Comparison of ENCODE assay signal across 2 cellular contexts in the genomic region with DNA sequence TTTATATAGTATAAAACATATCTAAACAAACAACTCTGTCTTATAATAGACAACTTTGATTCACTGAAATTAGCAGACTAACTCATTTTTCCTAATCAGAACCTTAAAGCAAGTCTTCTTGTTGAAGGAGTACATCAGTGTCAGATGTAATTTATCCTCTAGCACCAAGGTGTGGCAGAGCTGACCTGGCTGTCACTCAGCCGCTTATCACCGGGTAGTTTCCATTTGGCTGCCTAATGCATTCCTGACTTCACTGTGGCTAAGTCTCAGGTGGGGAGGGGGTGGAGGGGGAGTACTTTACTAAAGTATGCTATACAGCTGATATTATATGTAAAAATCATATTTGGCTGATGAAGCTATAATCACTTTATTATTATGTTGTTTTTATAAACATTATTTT.
TF ChIP-seq lines count a peak whose summit lies in the region.

No MANE protein-coding gene starts in this region.

TF ChIP-seq in SK-N-SH, 30 proteins besides CTCF, POLR2A, EP300 and RAD21 (continued from another document):
- TF ChIP-seq ZBTB33 (IDR thresholded peaks at IDR 0.05; ENCODE audit: borderline replicate concordance, low read depth): no peak
- no peak for TF ChIP-seq GABPA (IDR thresholded peaks at IDR 0.05; ENCODE audit: low read depth)
- no peak for TF ChIP-seq SMC3 (IDR thresholded peaks at IDR 0.05; ENCODE audit: low read depth, low read length)
- no peak for TF ChIP-seq TCF12 (IDR thresholded peaks at IDR 0.05)
- TF ChIP-seq FOSL2 (IDR thresholded peaks at IDR 0.05; ENCODE audit: borderline replicate concordance, low read depth): no peak
- no peak for TF ChIP-seq FOXM1 (IDR thresholded peaks at IDR 0.05; ENCODE audit: low read depth)
- TF ChIP-seq, protein P1, sequence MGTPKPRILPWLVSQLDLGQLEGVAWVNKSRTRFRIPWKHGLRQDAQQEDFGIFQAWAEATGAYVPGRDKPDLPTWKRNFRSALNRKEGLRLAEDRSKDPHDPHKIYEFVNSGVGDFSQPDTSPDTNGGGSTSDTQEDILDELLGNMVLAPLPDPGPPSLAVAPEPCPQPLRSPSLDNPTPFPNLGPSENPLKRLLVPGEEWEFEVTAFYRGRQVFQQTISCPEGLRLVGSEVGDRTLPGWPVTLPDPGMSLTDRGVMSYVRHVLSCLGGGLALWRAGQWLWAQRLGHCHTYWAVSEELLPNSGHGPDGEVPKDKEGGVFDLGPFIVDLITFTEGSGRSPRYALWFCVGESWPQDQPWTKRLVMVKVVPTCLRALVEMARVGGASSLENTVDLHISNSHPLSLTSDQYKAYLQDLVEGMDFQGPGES (IDR thresholded peaks at IDR 0.05; ENCODE audit: low read depth, low read length): no peak
- TF ChIP-seq EZH2phosphoT487 (IDR thresholded peaks at IDR 0.05; ENCODE audit: borderline replicate concordance, low read depth): no peak
- no peak for TF ChIP-seq NFIC (IDR thresholded peaks at IDR 0.05; ENCODE audit: borderline replicate concordance)
- no peak for TF ChIP-seq GATA2 (CRISPR knock-in tag; IDR thresholded peaks at IDR 0.05)
- no peak for TF ChIP-seq FOXJ3 (CRISPR knock-in tag; IDR thresholded peaks at IDR 0.05)
- no peak for TF ChIP-seq POLR2AphosphoS5 (IDR thresholded peaks at IDR 0.05; ENCODE audit: low read depth, low read length)
- no peak for TF ChIP-seq RCOR1 (IDR thresholded peaks at IDR 0.05; ENCODE audit: low read length)
- no peak for TF ChIP-seq MXI1 (IDR thresholded peaks at IDR 0.05; ENCODE audit: low read depth, low read length)
- TF ChIP-seq MEF2A (IDR thresholded peaks at IDR 0.05; ENCODE audit: borderline replicate concordance, low read depth): no peak
- TF ChIP-seq YY1 (IDR thresholded peaks at IDR 0.05; ENCODE audit: low read depth): no peak
TF ChIP-seq in SK-N-SH: peak in this region for 0.

TF ChIP-seq in K562, 482 proteins besides CTCF, POLR2A, EP300 and RAD21 (continued from another document):
- TF ChIP-seq, protein P2, sequence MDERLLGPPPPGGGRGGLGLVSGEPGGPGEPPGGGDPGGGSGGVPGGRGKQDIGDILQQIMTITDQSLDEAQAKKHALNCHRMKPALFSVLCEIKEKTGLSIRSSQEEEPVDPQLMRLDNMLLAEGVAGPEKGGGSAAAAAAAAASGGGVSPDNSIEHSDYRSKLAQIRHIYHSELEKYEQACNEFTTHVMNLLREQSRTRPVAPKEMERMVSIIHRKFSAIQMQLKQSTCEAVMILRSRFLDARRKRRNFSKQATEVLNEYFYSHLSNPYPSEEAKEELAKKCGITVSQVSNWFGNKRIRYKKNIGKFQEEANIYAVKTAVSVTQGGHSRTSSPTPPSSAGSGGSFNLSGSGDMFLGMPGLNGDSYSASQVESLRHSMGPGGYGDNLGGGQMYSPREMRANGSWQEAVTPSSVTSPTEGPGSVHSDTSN (CRISPR knock-in tag; IDR thresholded peaks at IDR 0.05; ENCODE audit: low read depth): peak; percentile 12; the same call in 1 of the 2 replicates
- TF ChIP-seq, protein P2 (tag; conservative IDR thresholded peaks at IDR 0.05; ENCODE audit: low read depth): peak; percentile 41; the same call in 1 of the 2 replicates
- peak; percentile 28 for TF ChIP-seq MEIS2 (IDR thresholded peaks at IDR 0.05; ENCODE audit: partially characterized antibody)
- no peak for TF ChIP-seq HOMEZ (CRISPR knock-in tag; IDR thresholded peaks at IDR 0.05)
- no peak for TF ChIP-seq CREB1 (IDR thresholded peaks at IDR 0.05)
- no peak for TF ChIP-seq CREB1 (CRISPR knock-in tag; IDR thresholded peaks at IDR 0.05)
